Comparison of ENCODE assay signal across 9 cellular contexts in genomic region chr10:102001435-102002068, GRCh38. TPM values are rescaled to one million over a fixed set of nuclear protein-coding genes. Genes with fewer than 3 reads are reported as not detected.
A peak's percentile ranks its signal among the peaks of the same experiment; 100 is the strongest.
DNase-seq lines count a peak whose midpoint lies in the region; ATAC-seq and TF ChIP-seq lines count a peak whose summit lies in the region.
"Had no signal": no experiment of that assay in that cellular context is flagged by ENCODE, and none has a peak within 500 bp of the region (broad histone marks: within the 10 kb centered on the region; RNA-seq: fewer than 3 reads in every experiment).

No MANE protein-coding gene starts in this region.

- H3K27ac ChIP-seq in Karpas-422 (ENCODE audit: low read length), result peak overlapping the region; percentile 81

- no peaks in the 10 kb centered on the region; the same call in 1 of the 2 replicates for H3K36me3 ChIP-seq in Karpas-422 (ENCODE audit: insufficient read depth, low read length)
- no peaks in the 10 kb centered on the region for H3K36me3 ChIP-seq in mucosa of descending colon (ENCODE audit: low read depth)

- H2AFZ ChIP-seq in Karpas-422 (ENCODE audit: low read length), result no peak overlapping the region

- DNase-seq in Karpas-422 (no peak), mucosa of descending colon (peak in 1 of 3 donors; percentile 12), H4 (ENCODE audit: low spot score) (no peak), NK-92 (lab: John Stamatoyannopoulos, UW; ENCODE audit: unreplicated experiment) (no peak), G401 (ENCODE audit: low spot score) (no peak)

- peaks cover 16% of the 10 kb centered on the region for H3K4me1 ChIP-seq in Karpas-422 (ENCODE audit: low read length)
- no peaks in the 10 kb centered on the region for H3K4me1 ChIP-seq in mucosa of descending colon (ENCODE audit: low read depth)

- no peak for TF ChIP-seq POLR2A in GM18505 (IDR thresholded peaks at IDR 0.05; ENCODE audit: borderline replicate concordance, extremely low read depth, insufficient read depth, insufficient read length)

- H3K9me3 ChIP-seq in Karpas-422 (ENCODE audit: low read length) (no peaks in the 10 kb centered on the region), mucosa of descending colon (no peaks in the 10 kb centered on the region)

- intact Hi-C loops in mucosa of descending colon (cut with DNase I, micrococcal nuclease), result loop anchor here in 1 of 2 donors (10.0 kb wide), 1 partner anchor 157 kb away; the partner anchor contains the start of gene KCNIP2

- in situ Hi-C loops in G401 (cut with HindIII; ENCODE audit: low sequenced_read_pairs), result loop anchor here (25.0 kb wide), 1 partner anchor 114 kb away; no protein-coding TSS in a partner anchor

- H3K9ac ChIP-seq in Karpas-422 (ENCODE audit: low read length), result 0 out of 2 replicates have a peak overlapping the region, but pooled peaks have one; percentile 39

- no peaks in the 10 kb centered on the region for H3K79me2 ChIP-seq in Karpas-422 (ENCODE audit: low read length)

- no peaks in the 10 kb centered on the region for H3K9me2 ChIP-seq in Karpas-422 (replicated peaks; ENCODE audit: insufficient read depth, low read length)

- TF ChIP-seq CTCF in mucosa of descending colon (IDR thresholded peaks at IDR 0.05), result no peak

- H4K20me1 ChIP-seq in Karpas-422 (ENCODE audit: insufficient read depth, low read depth, low read length), result no peaks in the 10 kb centered on the region

- peak overlapping the region; percentile 25 for H3K4me2 ChIP-seq in Karpas-422 (ENCODE audit: low read depth, low read length, poor library complexity, severe bottlenecking)

- no peaks in the 10 kb centered on the region for H3K27me3 ChIP-seq in Karpas-422 (ENCODE audit: low read length)

- H3K4me3 ChIP-seq in Karpas-422 (ENCODE audit: low read length), result no peak overlapping the region
- no peak overlapping the region for H3K4me3 ChIP-seq in mucosa of descending colon

- peak; percentile 54 for ATAC-seq in GM18505 (IDR thresholded peaks at IDR 0.05; ENCODE audit: unreplicated experiment)
- peak; percentile 78 for ATAC-seq in GM21529 (IDR thresholded peaks at IDR 0.05; ENCODE audit: unreplicated experiment)
- peak; percentile 53 for ATAC-seq in mucosa of descending colon
- ATAC-seq in HG03571 (IDR thresholded peaks at IDR 0.05; ENCODE audit: unreplicated experiment), result no peak
- ATAC-seq: SK-N-SH treated with all-trans-retinoic acid at 6 μM for 48 hours had no signal

RNA-seq across cellular contexts. Expression of gene ARMH3, which starts 54.4 kb away (rescaled TPM):
- total RNA-seq in Karpas-422 (2014; rRNA removed; shearing (Covaris generic); ENCODE audit: low replicate concordance), result 3.7 and 4.1 TPM in 2 replicates
- 10 to 100 TPM; 25.8 to 45.6 (median 28.1) TPM for total RNA-seq in mucosa of descending colon
- total RNA-seq in H4 (2014; rRNA removed; shearing (Covaris generic)), result 3.1 and 6.3 TPM in 2 replicates
- total RNA-seq in G401 (2014; rRNA removed; shearing (Covaris generic)), result 9.3 and 15.3 TPM in 2 replicates
